Comparison of ENCODE assay signal across 19 cellular contexts in genomic region chr5:112006721-112007120, GRCh38.
DNase-seq lines count a peak whose midpoint lies in the region; ATAC-seq, FAIRE-seq and TF ChIP-seq lines count a peak whose summit lies in the region.
"Had no signal": no experiment of that assay in that cellular context is flagged by ENCODE, and none has a peak within 500 bp of the region (broad histone marks: within the 10 kb centered on the region; RNA-seq: fewer than 3 reads in every experiment).

No MANE protein-coding gene starts in this region.

- FAIRE-seq in endothelial cell of umbilical vein (lab: Jason Lieb, UNC) = peak; percentile 31
- FAIRE-seq: HTR-8/SVneo, pancreas had no signal

- no peak for TF ChIP-seq POLR2A in endothelial cell of umbilical vein (IDR thresholded peaks at IDR 0.05; ENCODE audit: low read depth, low read length)

- H3K79me1 ChIP-seq in H9 (ENCODE audit: insufficient read depth, low read depth, low read length, poor library complexity, severe bottlenecking) = no peaks in the 10 kb centered on the region

- H2BK5ac ChIP-seq in H9 (ENCODE audit: insufficient read length, low read length) = no peak overlapping the region

- H2BK12ac ChIP-seq in H9 (ENCODE audit: insufficient read length, low read depth, low read length) = no peak overlapping the region

- H3K23me2 ChIP-seq in H9 (ENCODE audit: insufficient read length, low read depth, low read length, poor library complexity, severe bottlenecking) = no peaks in the 10 kb centered on the region

- ATAC-seq in PC-3 = peak; percentile 13; the same call in 1 of the 2 replicates
- ATAC-seq: activated CD4-positive, alpha-beta T cell treated with anti-CD3 and anti-CD28 coated beads for 36 hours; mucosa of descending colon; pancreas had no signal

- no peak overlapping the region for H4K91ac ChIP-seq in H9 (ENCODE audit: insufficient read length, low read depth, low read length)

- no peak overlapping the region for H2BK15ac ChIP-seq in H9 (ENCODE audit: low read depth, low read length)

- BruUV-seq in PC-3 (replicated peaks; lab: Mats Ljungman, UMichigan) = no TSS peak
- BruUV-seq in endothelial cell of umbilical vein (replicated peaks; lab: Mats Ljungman, UMichigan) = no TSS peak

- H3K56ac ChIP-seq in H9 (ENCODE audit: insufficient read length, low read depth, low read length) = no peak overlapping the region

- H3K9me3 Mint-ChIP-seq in osteocyte (ENCODE audit: unreplicated experiment) = no peaks in the 10 kb centered on the region
- no peaks in the 10 kb centered on the region for H3K9me3 Mint-ChIP-seq in activated CD4-positive, alpha-beta memory T cell treated with anti-CD3 and anti-CD28 coated beads, Interleukin-2, amount 10 ng/mL, durations not matched to agents 7 days and 5 days
- no peaks in the 10 kb centered on the region for H3K9me3 Mint-ChIP-seq in H9
- H3K9me3 Mint-ChIP-seq: immature natural killer cell had no signal

- H2AFZ ChIP-seq in PC-3 (ENCODE audit: low read length) (no peak overlapping the region), endothelial cell of umbilical vein (ENCODE audit: low read depth, low read length) (no peak overlapping the region), H9 (ENCODE audit: low read length) (no peak overlapping the region)

- no peak overlapping the region for H2BK20ac ChIP-seq in H9 (ENCODE audit: low read depth, low read length, poor library complexity, severe bottlenecking)

- no peaks in the 10 kb centered on the region for H3K9me2 ChIP-seq in PC-3 (replicated peaks; ENCODE audit: low read length)

- no peak overlapping the region for H3K23ac ChIP-seq in H9 (ENCODE audit: insufficient read length, low read depth, low read length)

- no peak overlapping the region for H4K5ac ChIP-seq in H9 (ENCODE audit: insufficient read length, low read depth, low read length)

- peak overlapping the region; percentile 61 for H3K27ac Mint-ChIP-seq in osteocyte (ENCODE audit: unreplicated experiment)
- no peak overlapping the region for H3K27ac Mint-ChIP-seq in activated CD4-positive, alpha-beta memory T cell treated with anti-CD3 and anti-CD28 coated beads, Interleukin-2, amount 10 ng/mL, durations not matched to agents 7 days and 5 days
- peak overlapping the region in 1 of 3 experiments; percentile 24; a peak in 1 of 7 replicates for H3K27ac Mint-ChIP-seq in H9
- H3K27ac Mint-ChIP-seq: activated CD4-positive, alpha-beta T cell treated with anti-CD3 and anti-CD28 coated beads for 36 hours; immature natural killer cell had no signal

- intact Hi-C loops in PC-3 (cut with micrococcal nuclease) = no loop called here
- intact Hi-C loops in endothelial cell of umbilical vein (cut with micrococcal nuclease) = no loop called here

- H3K9ac ChIP-seq in PC-3 (ENCODE audit: low read length) (no peak overlapping the region), endothelial cell of umbilical vein (replicated peaks; ENCODE audit: extremely low read depth, insufficient read depth, low read length) (no peak overlapping the region), H9 (ENCODE audit: extremely low read depth, insufficient read length, low read length) (no peak overlapping the region)

- no peaks in the 10 kb centered on the region for H3K9me3 ChIP-seq in PC-3 (ENCODE audit: low read length)
- no peaks in the 10 kb centered on the region for H3K9me3 ChIP-seq in endothelial cell of umbilical vein (replicated peaks; ENCODE audit: control insufficient read depth, insufficient read depth, low read length)
- no peaks in the 10 kb centered on the region for H3K9me3 ChIP-seq in H9 (ENCODE audit: control insufficient read depth, low read depth, low read length)
- H3K9me3 ChIP-seq: mucosa of descending colon, pancreas had no signal

- H3K4me2 ChIP-seq in PC-3 (ENCODE audit: low read length) = no peak overlapping the region
- no peak overlapping the region for H3K4me2 ChIP-seq in endothelial cell of umbilical vein (ENCODE audit: insufficient read depth, low read length)
- no peak overlapping the region for H3K4me2 ChIP-seq in H9 (ENCODE audit: insufficient read depth, insufficient read length, low read length)

- H3T11ph ChIP-seq in H9 (ENCODE audit: low read length) = no peak overlapping the region

- H3K4me3 Mint-ChIP-seq in osteocyte (ENCODE audit: unreplicated experiment) = no peak overlapping the region
- no peak overlapping the region for H3K4me3 Mint-ChIP-seq in activated CD4-positive, alpha-beta memory T cell treated with anti-CD3 and anti-CD28 coated beads, Interleukin-2, amount 10 ng/mL, durations not matched to agents 7 days and 5 days
- no peak overlapping the region for H3K4me3 Mint-ChIP-seq in H9
- H3K4me3 Mint-ChIP-seq: activated CD4-positive, alpha-beta T cell treated with anti-CD3 and anti-CD28 coated beads for 36 hours; immature natural killer cell had no signal

- no peaks in the 10 kb centered on the region for H4K20me1 ChIP-seq in PC-3 (ENCODE audit: low read length)
- H4K20me1 ChIP-seq in endothelial cell of umbilical vein (replicated peaks; ENCODE audit: control insufficient read depth, extremely low read depth, insufficient read depth, low read length) = no peaks in the 10 kb centered on the region
- no peaks in the 10 kb centered on the region for H4K20me1 ChIP-seq in H9 (ENCODE audit: control insufficient read depth, insufficient read depth, insufficient read length)

- TF ChIP-seq CTCF in PC-3 (conservative IDR thresholded peaks at IDR 0.05; ENCODE audit: low read depth, low read length) (no peak), endothelial cell of umbilical vein (IDR thresholded peaks at IDR 0.05; ENCODE audit: extremely low read depth in 1 of 2, insufficient read depth in 1 of 2, low read depth in 1 of 2, low read length in 2 of 2) (no peak), osteocyte (IDR thresholded peaks at IDR 0.05) (no peak), H9 (conservative IDR thresholded peaks at IDR 0.05) (no peak)

- H3K4ac ChIP-seq in H9 (ENCODE audit: low read depth, low read length) = no peak overlapping the region

- no peaks in the 10 kb centered on the region for H3K9me1 ChIP-seq in endothelial cell of umbilical vein (replicated peaks; ENCODE audit: control insufficient read depth, extremely low read depth, insufficient read depth, low read length)

- H3K79me2 ChIP-seq in PC-3 (ENCODE audit: low read length) (no peaks in the 10 kb centered on the region), endothelial cell of umbilical vein (ENCODE audit: control insufficient read depth, insufficient read depth, low read length) (no peaks in the 10 kb centered on the region), H9 (ENCODE audit: insufficient read depth, low read length) (no peaks in the 10 kb centered on the region)

- no peaks in the 10 kb centered on the region for H3F3A ChIP-seq in PC-3 (ENCODE audit: low read length, unreplicated experiment)

- H3K27ac ChIP-seq in PC-3 (ENCODE audit: low read length) = no peak overlapping the region
- no peak overlapping the region for H3K27ac ChIP-seq in endothelial cell of umbilical vein (ENCODE audit: insufficient read depth, low read depth, low read length)
- H3K27ac ChIP-seq in H9 (ENCODE audit: insufficient read length, low read depth, low read length) = no peak overlapping the region
- H3K27ac ChIP-seq: pancreas had no signal

- CTCF ChIA-PET in PC-3 (lab: Charles Lee) = no interaction called here
- CTCF ChIA-PET in endothelial cell of umbilical vein (lab: Charles Lee) = no interaction called here
- CTCF ChIA-PET in activated CD4-positive, alpha-beta memory T cell treated with anti-CD3 and anti-CD28 coated beads, Interleukin-2, amount 10 ng/mL, durations not matched to agents 7 days and 5 days (lab: Charles Lee) = no interaction called here

- H3K4me1 ChIP-seq in PC-3 (ENCODE audit: insufficient read depth, low read length) (peaks cover 16% of the 10 kb centered on the region), endothelial cell of umbilical vein (ENCODE audit: control insufficient read depth, extremely low read depth, insufficient read depth, low read length) (peaks cover 7% of the 10 kb centered on the region), H9 (ENCODE audit: insufficient read depth, low read length) (no peaks in the 10 kb centered on the region; the same call in 1 of the 2 replicates)

- no peak overlapping the region for H2AK5ac ChIP-seq in H9 (ENCODE audit: insufficient read length, low read length)

- no peaks in the 10 kb centered on the region for H3K36me3 ChIP-seq in PC-3 (ENCODE audit: low read depth, low read length)
- H3K36me3 ChIP-seq in endothelial cell of umbilical vein (ENCODE audit: control insufficient read depth in 2 of 2, extremely low read depth in 1 of 2, insufficient read depth in 2 of 2, low read length in 2 of 2) = no peaks in the 10 kb centered on the region
- H3K36me3 ChIP-seq: pancreas had no signal

- no peak overlapping the region for H3K14ac ChIP-seq in H9 (ENCODE audit: insufficient read depth, low read length)

- H3K4me1 Mint-ChIP-seq in osteocyte (ENCODE audit: unreplicated experiment) = peaks cover 46% of the 10 kb centered on the region
- no peaks in the 10 kb centered on the region for H3K4me1 Mint-ChIP-seq in activated CD4-positive, alpha-beta memory T cell treated with anti-CD3 and anti-CD28 coated beads, Interleukin-2, amount 10 ng/mL, durations not matched to agents 7 days and 5 days
- H3K4me1 Mint-ChIP-seq in H9 = 0 out of 4 replicates have a peak, but pooled peaks cover 0 to 2% of the 10 kb centered on the region in 2 experiments
- H3K4me1 Mint-ChIP-seq: immature natural killer cell had no signal

- dilution Hi-C loops in endothelial cell of umbilical vein (cut with MboI; ENCODE audit: extremely low pct_ligation_motif_present, low sequenced_read_pairs) = no loop called here

- H3K18ac ChIP-seq in H9 (ENCODE audit: insufficient read length, low read depth, low read length) = no peak overlapping the region

- DNase-seq in NCI-H2171 treated with DMSO at 0.1 percent for 48 hours (lab: John Stamatoyannopoulos, UW) = peak; percentile 0
- DNase-seq in NCI-H2171 (lab: John Stamatoyannopoulos, UW) = no peak
- DNase-seq in PC-3 = peak; percentile 39
- DNase-seq in endothelial cell of umbilical vein (ENCODE audit: low read depth, low spot score) = peak; percentile 41
- DNase-seq in osteocyte (ENCODE audit: extremely low spot score, unreplicated experiment) = no peak
- DNase-seq in activated CD4-positive, alpha-beta memory T cell treated with anti-CD3 and anti-CD28 coated beads, Interleukin-2, amount 10 ng/mL, durations not matched to agents 7 days and 5 days = no peak
- DNase-seq in H9 = no peak
- DNase-seq in GM19238 (ENCODE audit: insufficient read length, low spot score) = no peak
- DNase-seq: 8988T; activated CD4-positive, alpha-beta T cell treated with anti-CD3 and anti-CD28 coated beads for 36 hours; activated T-cell treated with anti-CD3 and anti-CD28 coated beads, Interleukin-2, amount 50 U/mL, for 1 hour; Calu3; dermis blood vessel endothelial cell; foreskin melanocyte; immature natural killer cell; mucosa of descending colon; pancreas; T-helper 1 cell had no signal

- H3K27me3 ChIP-seq in PC-3 (ENCODE audit: low read length) (no peaks in the 10 kb centered on the region), endothelial cell of umbilical vein (ENCODE audit: control insufficient read depth in 2 of 2, insufficient read depth in 2 of 2, low read length in 2 of 2) (no peaks in the 10 kb centered on the region), H9 (ENCODE audit: insufficient read depth, low read length) (no peaks in the 10 kb centered on the region)
- H3K27me3 ChIP-seq: pancreas had no signal

- H3K27me3 Mint-ChIP-seq in osteocyte (ENCODE audit: unreplicated experiment) (no peaks in the 10 kb centered on the region), H9 (ENCODE audit: low read depth) (no peaks in the 10 kb centered on the region)
- H3K27me3 Mint-ChIP-seq in activated CD4-positive, alpha-beta memory T cell treated with anti-CD3 and anti-CD28 coated beads, Interleukin-2, amount 10 ng/mL, durations not matched to agents 7 days and 5 days = no peaks in the 10 kb centered on the region
- H3K27me3 Mint-ChIP-seq: activated CD4-positive, alpha-beta T cell treated with anti-CD3 and anti-CD28 coated beads for 36 hours had no signal

- H2BK120ac ChIP-seq in H9 (ENCODE audit: low read depth, low read length, poor library complexity, severe bottlenecking) = no peak overlapping the region

- H3K4me3 ChIP-seq in PC-3 (ENCODE audit: low read length) (no peak overlapping the region), endothelial cell of umbilical vein (replicated peaks in 1 of 3; ENCODE audit: insufficient read depth in 1 of 3, low read depth in 1 of 3, low read length in 3 of 3) (no peak overlapping the region)
- H3K4me3 ChIP-seq: mucosa of descending colon, pancreas had no signal

- H3K36me3 Mint-ChIP-seq in osteocyte (ENCODE audit: unreplicated experiment) (no peaks in the 10 kb centered on the region), H9 (ENCODE audit: insufficient read depth in 1 of 3, low read depth in 3 of 3) (no peaks in the 10 kb centered on the region)
- no peaks in the 10 kb centered on the region for H3K36me3 Mint-ChIP-seq in activated CD4-positive, alpha-beta memory T cell treated with anti-CD3 and anti-CD28 coated beads, Interleukin-2, amount 10 ng/mL, durations not matched to agents 7 days and 5 days (ENCODE audit: low read depth)
- H3K36me3 Mint-ChIP-seq: immature natural killer cell had no signal

- H4K8ac ChIP-seq in H9 (replicated peaks; ENCODE audit: insufficient read length, low read depth, low read length) = no peak overlapping the region

- POLR2A ChIA-PET in PC-3 (lab: Charles Lee; ENCODE audit: unreplicated experiment) (no interaction called here), endothelial cell of umbilical vein (lab: Charles Lee) (no interaction called here)
- POLR2A ChIA-PET in activated CD4-positive, alpha-beta memory T cell treated with anti-CD3 and anti-CD28 coated beads, Interleukin-2, amount 10 ng/mL, durations not matched to agents 7 days and 5 days (lab: Charles Lee) = no interaction called here

Comparison
In these comparisons a context has a peak if more than half of its experiments do, and no peak if none do; other contexts are left out.
1. DNase-seq: peak in NCI-H2171 treated with DMSO at 0.1 percent for 48 hours (single experiment), PC-3 (single experiment) and endothelial cell of umbilical vein (single experiment); none in NCI-H2171 (single experiment), osteocyte (single experiment), activated CD4-positive, alpha-beta memory T cell treated with anti-CD3 and anti-CD28 coated beads, Interleukin-2, amount 10 ng/mL, durations not matched to agents 7 days and 5 days (single experiment), H9 (single experiment) and GM19238 (single experiment).